21 cellular contexts compared by ENCODE assay signal in genomic region chr7:39501358-39501757, GRCh38.
"Had no signal": no experiment of that assay in that cellular context is flagged by ENCODE, and none has a peak within 500 bp of the region (broad histone marks: within the 10 kb centered on the region; RNA-seq: fewer than 3 reads in every experiment).

No MANE protein-coding gene starts in this region.

- H3K4me3 ChIP-seq: adrenal gland, left lung, lower lobe of right lung, neural progenitor cell, right atrium auricular region, tibial nerve had no signal

- H3K4me1 ChIP-seq: adrenal gland, left lung, lower lobe of right lung, neural progenitor cell, right atrium auricular region, tibial nerve had no signal

- H3K4me2 ChIP-seq: neural progenitor cell had no signal

- DNase-seq: activated CD4-positive, alpha-beta memory T cell treated with anti-CD3 and anti-CD28 coated beads for 36 hours; activated CD4-positive, alpha-beta T cell treated with anti-CD3 and anti-CD28 coated beads, Interleukin-2, amount 10 ng/mL, durations not matched to agents 24 days and 14 days; activated CD8-positive, alpha-beta memory T cell treated with anti-CD3 and anti-CD28 coated beads, Interleukin-2, amount 50 U/mL, for 4 hours; activated effector memory CD4-positive, alpha-beta T cell treated with anti-CD3 and anti-CD28 coated beads, Interleukin-2, amount 50 U/mL, for 16 hours; activated naive CD4-positive, alpha-beta T cell treated with anti-CD3 and anti-CD28 coated beads for 36 hours; activated naive CD8-positive, alpha-beta T cell treated with anti-CD3 and anti-CD28 coated beads for 36 hours; activated T-cell treated with anti-CD3 and anti-CD28 coated beads, Interleukin-2, amount 50 U/mL, for 1 hour; adrenal gland; aorta; caudate nucleus; left lung; lower lobe of right lung; mesenchymal stem cell; naive thymus-derived CD8-positive, alpha-beta T cell; stimulated activated CD4-positive, alpha-beta T cell treated with anti-CD3 and anti-CD28 coated beads, Interleukin-2, amount 100 ng/mL, for 48 hours; stimulated activated naive CD4-positive, alpha-beta T cell treated with Interleukin-2 at 50 U/mL for 16 hours; T-helper 9 cell; WERI-Rb-1 had no signal

- H3K36me3 ChIP-seq: adrenal gland, left lung, lower lobe of right lung, neural progenitor cell, right atrium auricular region, tibial nerve, WERI-Rb-1 had no signal

- H3K27me3 ChIP-seq: adrenal gland, left lung, neural progenitor cell, right atrium auricular region, tibial nerve had no signal

- H3K27ac ChIP-seq: adrenal gland, left lung, lower lobe of right lung, neural progenitor cell, right atrium auricular region, tibial nerve, WERI-Rb-1 had no signal

- H3K9ac ChIP-seq: neural progenitor cell had no signal

- H2AFZ ChIP-seq: neural progenitor cell had no signal

- H3K9me3 ChIP-seq: adrenal gland, left lung, lower lobe of right lung, right atrium auricular region, tibial nerve had no signal
